Comparison of ENCODE assay signal across 12 cellular contexts in genomic region chr4:163110442-163110841, GRCh38. TPM values are rescaled to one million over a fixed set of nuclear protein-coding genes. Genes with fewer than 3 reads are reported as not detected.
DNase-seq lines count a peak whose midpoint lies in the region; ATAC-seq and TF ChIP-seq lines count a peak whose summit lies in the region.
"Had no signal": no experiment of that assay in that cellular context is flagged by ENCODE, and none has a peak within 500 bp of the region (broad histone marks: within the 10 kb centered on the region; RNA-seq: fewer than 3 reads in every experiment).

No MANE protein-coding gene starts in this region.

- CTCF ChIA-PET in RWPE1 (lab: Yijun Ruan, JAX) = no interaction called here

- H3K4me1 ChIP-seq in right atrium auricular region = no peaks in the 10 kb centered on the region
- H3K4me1 ChIP-seq: testis had no signal

- ATAC-seq in GM18517 (IDR thresholded peaks at IDR 0.05; ENCODE audit: unreplicated experiment) = peak; percentile 53
- peak; percentile 48 for ATAC-seq in GM19455 (IDR thresholded peaks at IDR 0.05; ENCODE audit: unreplicated experiment)
- ATAC-seq in HG02840 (IDR thresholded peaks at IDR 0.05; ENCODE audit: low FRiP score, unreplicated experiment) = peak; percentile 48
- peak; percentile 28 for ATAC-seq in HG03565 (IDR thresholded peaks at IDR 0.05; ENCODE audit: unreplicated experiment)
- ATAC-seq: left lobe of liver had no signal

- no peaks in the 10 kb centered on the region for H3K27me3 ChIP-seq in right atrium auricular region
- H3K27me3 ChIP-seq: testis had no signal

- no peak for TF ChIP-seq CTCF in right atrium auricular region (IDR thresholded peaks at IDR 0.05)
- TF ChIP-seq CTCF in RWPE1 (conservative IDR thresholded peaks at IDR 0.05; ENCODE audit: low read depth) = no peak

- DNase-seq in right atrium auricular region (ENCODE audit: low spot score) = no peak
- no peak for DNase-seq in SIG-M5 (lab: John Stamatoyannopoulos, UW)
- no peak for DNase-seq in stimulated activated CD4-positive, alpha-beta T cell treated with anti-CD3 and anti-CD28 coated beads, Interleukin-1b, Interleukin-23, amount 100 ng/mL, for 48 hours
- DNase-seq in RWPE1 (ENCODE audit: low spot score) = no peak
- DNase-seq: activated naive CD4-positive, alpha-beta T cell treated with anti-CD3 and anti-CD28 coated beads for 36 hours; SW 1271; testis had no signal

- H3K4me3 ChIP-seq in right atrium auricular region = no peak overlapping the region
- H3K4me3 ChIP-seq: testis had no signal

- H3K36me3 ChIP-seq in right atrium auricular region = no peaks in the 10 kb centered on the region

- H3K9me3 ChIP-seq in right atrium auricular region = no peaks in the 10 kb centered on the region
- H3K9me3 ChIP-seq: testis had no signal

- POLR2A ChIA-PET in RWPE1 (lab: Yijun Ruan, JAX; ENCODE audit: low non-redundant PET) = no interaction called here

- H3K27ac ChIP-seq in right atrium auricular region (no peak overlapping the region), RWPE1 (no peak overlapping the region)
- H3K27ac ChIP-seq: testis had no signal

RNA-seq across cellular contexts. Expression of gene NAF1, which starts 56.2 kb away (rescaled TPM):
- total RNA-seq in right atrium auricular region = 10 to 100 TPM; 11.1 to 13.3 TPM
